In genomic region chr12:92146865-92147264, GRCh38 we compare ENCODE assay signal across 8 cellular contexts. TPM values are rescaled to one million over a fixed set of nuclear protein-coding genes. Genes with fewer than 3 reads are reported as not detected.
A peak's percentile ranks its signal among the peaks of the same experiment; 100 is the strongest.
DNase-seq lines count a peak whose midpoint lies in the region; ATAC-seq and TF ChIP-seq lines count a peak whose summit lies in the region.

No MANE protein-coding gene starts in this region.

- H3K9me3 ChIP-seq in tibial nerve: no peaks in the 10 kb centered on the region

- H3K27ac Mint-ChIP-seq in activated T-helper 2 cell treated with anti-CD3 and anti-CD28 coated beads, Interferon-gamma antibody, Interleukin-2, Interleukin-4, amounts not matched to agents 10 μg/mL and 5 μg/mL and 100 μg/mL, durations not matched to agents 14 hours and 24 hours and 36 hours: peak overlapping the region; percentile 99

- no peaks in the 10 kb centered on the region for H3K27me3 ChIP-seq in layer of hippocampus (ENCODE audit: control insufficient read depth, insufficient read depth, low read length)
- H3K27me3 ChIP-seq in tibial nerve: no peaks in the 10 kb centered on the region

- peaks cover 41% of the 10 kb centered on the region for H3K36me3 Mint-ChIP-seq in activated T-cell treated with anti-CD3 and anti-CD28 coated beads, Interleukin-2, amount 50 U/mL, for 4 hours (ENCODE audit: insufficient read depth)
- H3K36me3 Mint-ChIP-seq in activated T-helper 2 cell treated with anti-CD3 and anti-CD28 coated beads, Interferon-gamma antibody, Interleukin-2, Interleukin-4, amounts not matched to agents 10 μg/mL and 5 μg/mL and 100 μg/mL, durations not matched to agents 14 hours and 24 hours and 36 hours (ENCODE audit: low read depth): peaks cover 54% of the 10 kb centered on the region

- H3K4me1 ChIP-seq in tibial nerve: peaks cover 0 to 13% (median 2%) of the 10 kb centered on the region in 4 donors

- peaks cover 28% of the 10 kb centered on the region for H3K4me1 Mint-ChIP-seq in activated T-cell treated with anti-CD3 and anti-CD28 coated beads, Interleukin-2, amount 50 U/mL, for 4 hours (ENCODE audit: low read depth)
- H3K4me1 Mint-ChIP-seq in activated T-helper 2 cell treated with anti-CD3 and anti-CD28 coated beads, Interferon-gamma antibody, Interleukin-2, Interleukin-4, amounts not matched to agents 10 μg/mL and 5 μg/mL and 100 μg/mL, durations not matched to agents 14 hours and 24 hours and 36 hours (ENCODE audit: low read depth): peaks cover 30% of the 10 kb centered on the region

- TF ChIP-seq POLR2A in tibial nerve (IDR thresholded peaks at IDR 0.05): no peak

- DNase-seq in activated T-cell treated with anti-CD3 and anti-CD28 coated beads, Interleukin-2, amount 50 U/mL, for 4 hours: no peak
- no peak for DNase-seq in activated T-cell treated with anti-CD3 and anti-CD28 coated beads, Interleukin-2, amount 50 U/mL, for 1 hour
- DNase-seq in activated T-helper 2 cell treated with anti-CD3 and anti-CD28 coated beads, Interferon-gamma antibody, Interleukin-2, Interleukin-4, amounts not matched to agents 10 μg/mL and 5 μg/mL and 100 μg/mL, durations not matched to agents 14 hours and 24 hours and 36 hours (ENCODE audit: low spot score): no peak
- DNase-seq in tibial nerve (ENCODE audit: low spot score in 2 of 2) (no peak), H4 (ENCODE audit: low spot score) (no peak), GM19240 (ENCODE audit: insufficient read length, low spot score) (no peak)

- no peak for ATAC-seq in activated T-cell treated with anti-CD3 and anti-CD28 coated beads, Interleukin-2, amount 50 U/mL, for 4 hours
- ATAC-seq in HG02642 (IDR thresholded peaks at IDR 0.05; ENCODE audit: poor library complexity, unreplicated experiment): no peak

- no peaks in the 10 kb centered on the region for H3K27me3 Mint-ChIP-seq in activated T-cell treated with anti-CD3 and anti-CD28 coated beads, Interleukin-2, amount 50 U/mL, for 4 hours (ENCODE audit: low read depth)
- H3K27me3 Mint-ChIP-seq in activated T-helper 2 cell treated with anti-CD3 and anti-CD28 coated beads, Interferon-gamma antibody, Interleukin-2, Interleukin-4, amounts not matched to agents 10 μg/mL and 5 μg/mL and 100 μg/mL, durations not matched to agents 14 hours and 24 hours and 36 hours (ENCODE audit: low read depth): no peaks in the 10 kb centered on the region

- TF ChIP-seq CTCF in tibial nerve (IDR thresholded peaks at IDR 0.05): no peak

- no peak for TF ChIP-seq EP300 in tibial nerve (IDR thresholded peaks at IDR 0.05)

- H3K4me3 Mint-ChIP-seq in activated T-cell treated with anti-CD3 and anti-CD28 coated beads, Interleukin-2, amount 50 U/mL, for 4 hours: peak overlapping the region; percentile 100
- H3K4me3 Mint-ChIP-seq in activated T-helper 2 cell treated with anti-CD3 and anti-CD28 coated beads, Interferon-gamma antibody, Interleukin-2, Interleukin-4, amounts not matched to agents 10 μg/mL and 5 μg/mL and 100 μg/mL, durations not matched to agents 14 hours and 24 hours and 36 hours (ENCODE audit: low read depth): peak overlapping the region; percentile 98

- no peaks in the 10 kb centered on the region for H3K9me3 Mint-ChIP-seq in activated T-cell treated with anti-CD3 and anti-CD28 coated beads, Interleukin-2, amount 50 U/mL, for 4 hours
- no peaks in the 10 kb centered on the region for H3K9me3 Mint-ChIP-seq in activated T-helper 2 cell treated with anti-CD3 and anti-CD28 coated beads, Interferon-gamma antibody, Interleukin-2, Interleukin-4, amounts not matched to agents 10 μg/mL and 5 μg/mL and 100 μg/mL, durations not matched to agents 14 hours and 24 hours and 36 hours

- peaks cover 0 to 26% (median 0%) of the 10 kb centered on the region in 3 donors for H3K36me3 ChIP-seq in tibial nerve

- peak overlapping the region; percentile 71 to 99 (median 86) for H3K4me3 ChIP-seq in tibial nerve

- intact Hi-C loops in activated T-helper 2 cell treated with anti-CD3 and anti-CD28 coated beads, Interferon-gamma antibody, Interleukin-2, Interleukin-4, amounts not matched to agents 10 μg/mL and 5 μg/mL and 100 μg/mL, durations not matched to agents 14 hours and 24 hours and 36 hours (cut with micrococcal nuclease): loop anchor here (1.0 to 10.0 kb wide), 10 partner anchors 38 to 780 kb away; partner anchors contain the start of gene EEA1

- WGBS in tibial nerve, 2 donors: 10 to 12% methylated on average over 3 of the region's 3 CpGs

- peak overlapping the region; percentile 89 for H3K27ac ChIP-seq in layer of hippocampus (ENCODE audit: low read depth, low read length)
- peak overlapping the region; percentile 97 to 99 (median 98) for H3K27ac ChIP-seq in tibial nerve

RNA-seq across cellular contexts. Expression of gene BTG1, which starts 1.2 kb away (rescaled TPM):
- total RNA-seq in activated T-cell treated with anti-CD3 and anti-CD28 coated beads, Interleukin-2, amount 50 U/mL, for 4 hours: 100 to 1,000 TPM; 119 to 204 (median 130) TPM
- total RNA-seq in activated T-helper 2 cell treated with anti-CD3 and anti-CD28 coated beads, Interferon-gamma antibody, Interleukin-2, Interleukin-4, amounts not matched to agents 10 μg/mL and 5 μg/mL and 100 μg/mL, durations not matched to agents 14 hours and 24 hours and 36 hours: 67.8 and 71.7 TPM in 2 replicates
- 10 to 100 TPM; 40.0 to 54.0 (median 47.8) TPM for total RNA-seq in tibial nerve
- 4.5 and 5.1 TPM in 2 replicates for total RNA-seq in H4 (2014; rRNA removed; shearing (Covaris generic))
